22 cellular contexts compared by ENCODE assay signal in genomic region chr1:30716646-30717045, GRCh38. TPM values are rescaled to one million over a fixed set of nuclear protein-coding genes. Genes with fewer than 3 reads are reported as not detected.
DNase-seq lines count a peak whose midpoint lies in the region; ATAC-seq and TF ChIP-seq lines count a peak whose summit lies in the region.
"Had no signal": no experiment of that assay in that cellular context is flagged by ENCODE, and none has a peak within 500 bp of the region (broad histone marks: within the 10 kb centered on the region; RNA-seq: fewer than 3 reads in every experiment).

No MANE protein-coding gene starts in this region.

- H3K4me1 Mint-ChIP-seq in T-helper 2 cell treated with Interferon-gamma antibody and Interleukin-4, amounts not matched to agents 5 μg/mL and 100 μg/mL, for 36 hours (ENCODE audit: low read depth) = peaks cover 12% of the 10 kb centered on the region
- H3K4me1 Mint-ChIP-seq in CD4-positive, alpha-beta T cell (ENCODE audit: low read depth) = peaks cover 29% of the 10 kb centered on the region
- H3K4me1 Mint-ChIP-seq in activated naive CD8-positive, alpha-beta T cell treated with anti-CD3 and anti-CD28 coated beads, Interleukin-2, amount 50 U/mL, for 24 hours = peaks cover 26% of the 10 kb centered on the region
- H3K4me1 Mint-ChIP-seq in nephron = no peaks in the 10 kb centered on the region

- no peak overlapping the region for H3K27ac Mint-ChIP-seq in T-helper 2 cell treated with Interferon-gamma antibody and Interleukin-4, amounts not matched to agents 5 μg/mL and 100 μg/mL, for 36 hours
- H3K27ac Mint-ChIP-seq in CD4-positive, alpha-beta T cell = peak overlapping the region; percentile 92
- no peak overlapping the region for H3K27ac Mint-ChIP-seq in activated naive CD8-positive, alpha-beta T cell treated with anti-CD3 and anti-CD28 coated beads, Interleukin-2, amount 50 U/mL, for 24 hours
- H3K27ac Mint-ChIP-seq in nephron = no peak overlapping the region

- H3K9me3 ChIP-seq in CD4-positive, alpha-beta T cell (ENCODE audit: control insufficient read depth, low read length) = peaks cover 7% of the 10 kb centered on the region
- H3K9me3 ChIP-seq in Peyer's patch = no peaks in the 10 kb centered on the region
- H3K9me3 ChIP-seq: BE2C had no signal

- ATAC-seq in CD4-positive, alpha-beta T cell (ENCODE audit: poor library complexity) = no peak
- ATAC-seq in activated naive CD8-positive, alpha-beta T cell treated with anti-CD3 and anti-CD28 coated beads, Interleukin-2, amount 50 U/mL, for 24 hours = no peak
- ATAC-seq: HCT116, left cardiac atrium, Panc1 had no signal

- intact Hi-C loops in CD4-positive, alpha-beta T cell (cut with DNase I, micrococcal nuclease) = loop anchor here (5.0 to 10.0 kb wide), 6 partner anchors 196 to 1479 kb away; partner anchors contain the start of genes PTPRU (in 1 of the 2) and PUM1 (in 1 of the 2)

- no peaks in the 10 kb centered on the region for H3K27me3 ChIP-seq in CD4-positive, alpha-beta T cell (ENCODE audit: control insufficient read depth, insufficient read depth, low read length)
- no peaks in the 10 kb centered on the region for H3K27me3 ChIP-seq in Peyer's patch
- H3K27me3 ChIP-seq: BE2C had no signal

- H3K4me3 ChIP-seq in Peyer's patch = no peak overlapping the region

- peak overlapping the region; percentile 59 for H3K4me3 Mint-ChIP-seq in T-helper 2 cell treated with Interferon-gamma antibody and Interleukin-4, amounts not matched to agents 5 μg/mL and 100 μg/mL, for 36 hours
- peak overlapping the region; percentile 85 for H3K4me3 Mint-ChIP-seq in CD4-positive, alpha-beta T cell
- H3K4me3 Mint-ChIP-seq in activated naive CD8-positive, alpha-beta T cell treated with anti-CD3 and anti-CD28 coated beads, Interleukin-2, amount 50 U/mL, for 24 hours = peak overlapping the region; percentile 40
- peak overlapping the region; percentile 28 to 74 (median 67) for H3K4me3 Mint-ChIP-seq in nephron

- H3K36me3 Mint-ChIP-seq in T-helper 2 cell treated with Interferon-gamma antibody and Interleukin-4, amounts not matched to agents 5 μg/mL and 100 μg/mL, for 36 hours (ENCODE audit: low read depth) = no peaks in the 10 kb centered on the region
- peaks cover 12% of the 10 kb centered on the region for H3K36me3 Mint-ChIP-seq in CD4-positive, alpha-beta T cell (ENCODE audit: low read depth)
- H3K36me3 Mint-ChIP-seq in activated naive CD8-positive, alpha-beta T cell treated with anti-CD3 and anti-CD28 coated beads, Interleukin-2, amount 50 U/mL, for 24 hours (ENCODE audit: low read depth) = peaks cover 5% of the 10 kb centered on the region
- H3K36me3 Mint-ChIP-seq in nephron (ENCODE audit: low read depth) = no peaks in the 10 kb centered on the region

- no peak for DNase-seq in T-helper 2 cell treated with Interferon-gamma antibody and Interleukin-4, amounts not matched to agents 5 μg/mL and 100 μg/mL, for 36 hours (ENCODE audit: low spot score)
- DNase-seq in T-helper 2 cell = no peak
- DNase-seq in CD4-positive, alpha-beta T cell = no peak
- no peak for DNase-seq in activated naive CD8-positive, alpha-beta T cell treated with anti-CD3 and anti-CD28 coated beads, Interleukin-2, amount 50 U/mL, for 24 hours
- DNase-seq in NCI-H774 (lab: John Stamatoyannopoulos, UW) = no peak
- DNase-seq in Peyer's patch = no peak
- no peak for DNase-seq in effector CD4-positive, alpha-beta T cell
- DNase-seq: activated CD4-positive, CD25-positive, alpha-beta regulatory T cell; BE2C; effector CD8-positive, alpha-beta T cell; left cardiac atrium; mesendoderm; NCI-H2029; NCI-H446 treated with DMSO at 0.1 percent for 48 hours; T-helper 9 cell had no signal

- peaks cover 0 to 10% (median 4%) of the 10 kb centered on the region in 4 donors for H3K4me1 ChIP-seq in Peyer's patch
- H3K4me1 ChIP-seq: BE2C had no signal

- POLR2A ChIA-PET in CD4-positive, alpha-beta T cell (lab: Charles Lee) = interaction anchor here (1.2 kb wide), 1 partner anchor 12 kb away, joined by 4 read pairs; no protein-coding TSS in a partner anchor

- peaks cover 3% of the 10 kb centered on the region for H3K27me3 Mint-ChIP-seq in T-helper 2 cell treated with Interferon-gamma antibody and Interleukin-4, amounts not matched to agents 5 μg/mL and 100 μg/mL, for 36 hours (ENCODE audit: low read depth)
- H3K27me3 Mint-ChIP-seq in CD4-positive, alpha-beta T cell = no peaks in the 10 kb centered on the region
- H3K27me3 Mint-ChIP-seq in activated naive CD8-positive, alpha-beta T cell treated with anti-CD3 and anti-CD28 coated beads, Interleukin-2, amount 50 U/mL, for 24 hours = no peaks in the 10 kb centered on the region
- peaks cover 12% of the 10 kb centered on the region for H3K27me3 Mint-ChIP-seq in nephron (ENCODE audit: low read depth)

- CTCF ChIA-PET in CD4-positive, alpha-beta T cell (lab: Charles Lee) = interaction anchor here (1.2 kb wide), 1 partner anchor 9 kb away, joined by 4 read pairs; no protein-coding TSS in a partner anchor

- H3K27ac ChIP-seq in CD4-positive, alpha-beta T cell (ENCODE audit: low read depth, low read length) = no peak overlapping the region
- H3K27ac ChIP-seq in Peyer's patch = no peak overlapping the region
- H3K27ac ChIP-seq: KMS-11 had no signal

- no peak for TF ChIP-seq CTCF in CD4-positive, alpha-beta T cell (IDR thresholded peaks at IDR 0.05)
- no peak for TF ChIP-seq CTCF in nephron (IDR thresholded peaks at IDR 0.05; ENCODE audit: unreplicated experiment in 3 of 3)
- TF ChIP-seq CTCF in Peyer's patch (IDR thresholded peaks at IDR 0.05) = no peak

- no peak for TF ChIP-seq POLR2A in Peyer's patch (IDR thresholded peaks at IDR 0.05)

- H3K9me3 Mint-ChIP-seq in T-helper 2 cell treated with Interferon-gamma antibody and Interleukin-4, amounts not matched to agents 5 μg/mL and 100 μg/mL, for 36 hours = peaks cover 22% of the 10 kb centered on the region
- peaks cover 3% of the 10 kb centered on the region for H3K9me3 Mint-ChIP-seq in CD4-positive, alpha-beta T cell
- peaks cover 4% of the 10 kb centered on the region for H3K9me3 Mint-ChIP-seq in activated naive CD8-positive, alpha-beta T cell treated with anti-CD3 and anti-CD28 coated beads, Interleukin-2, amount 50 U/mL, for 24 hours
- H3K9me3 Mint-ChIP-seq in nephron = peaks cover 3% of the 10 kb centered on the region

- no peaks in the 10 kb centered on the region for H3K36me3 ChIP-seq in Peyer's patch
- H3K36me3 ChIP-seq: BE2C had no signal

RNA-seq across cellular contexts. Expression of gene MATN1, which starts 6.7 kb away (rescaled TPM):
- total RNA-seq in CD4-positive, alpha-beta T cell = 1 to 10 TPM; 2.5 to 2.7 TPM
- total RNA-seq in Peyer's patch = not detected
- total RNA-seq: A172, HT-29, left cardiac atrium, renal cortical epithelial cell had no signal

RNA-seq across cellular contexts. Expression of gene LAPTM5, which starts 40.9 kb away (rescaled TPM):
- total RNA-seq in CD4-positive, alpha-beta T cell = 100 to 1,000 TPM; 625 to 642 TPM
- total RNA-seq in Peyer's patch = 10 to 100 TPM; 10.3 to 77.6 (median 18.3) TPM
- total RNA-seq: A172, renal cortical epithelial cell had no signal

Comparison
In these comparisons a context has a peak if more than half of its experiments do, and no peak if none do; other contexts are left out.
1. RNA of gene LAPTM5, which starts 40.9 kb away (total RNA-seq): 625 to 642 TPM in CD4-positive, alpha-beta T cell; 10.3 to 77.6 TPM in Peyer's patch; every median in the first group is over 4 times any median in the second.
2. Peak in every context shown above with its lines, with median percentiles within 50 percentile points of each other: H3K4me3 Mint-ChIP-seq.